8 cellular contexts compared by ENCODE assay signal in the genomic region with DNA sequence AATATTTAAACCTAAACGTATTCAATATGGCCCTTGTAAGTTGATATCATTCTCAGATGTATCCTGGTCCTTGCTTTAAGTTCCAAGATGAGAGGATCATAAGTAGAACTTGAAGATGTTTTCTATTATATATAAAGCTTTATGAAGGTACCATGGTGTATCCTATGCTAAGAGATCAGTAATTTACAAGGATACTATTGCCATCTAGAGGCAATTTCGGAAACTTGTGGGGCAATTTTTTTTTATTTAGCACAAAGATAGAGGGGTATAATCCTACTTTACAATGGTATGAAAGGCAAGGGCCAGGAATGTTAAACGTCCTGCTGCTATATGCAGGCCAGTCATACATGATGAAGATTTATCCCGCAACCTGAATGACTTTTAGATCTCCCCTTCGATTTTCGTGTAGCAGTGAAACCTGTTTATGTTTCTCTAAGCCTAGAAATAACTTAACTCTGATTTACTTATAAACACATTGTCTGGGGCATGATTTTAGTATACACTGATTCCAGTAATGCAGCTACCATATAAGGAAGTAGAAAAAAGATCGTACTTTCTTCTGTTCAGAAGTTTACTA. TPM values are rescaled to one million over a fixed set of nuclear protein-coding genes. Genes with fewer than 3 reads are reported as not detected.
DNase-seq lines count a peak whose midpoint lies in the region; ATAC-seq and TF ChIP-seq lines count a peak whose summit lies in the region.

No MANE protein-coding gene starts in this region.

- H3K4me3 Mint-ChIP-seq in progenitor cell of endocrine pancreas (ENCODE audit: low read depth), result no peak overlapping the region
- no peak overlapping the region for H3K4me3 Mint-ChIP-seq in natural killer cell treated with Interleukin-12 subunit alpha and Interleukin-12 subunit beta and Interleukin-15 and Interleukin-18, amount 100 ng/mL, for 72 hours

- no peak overlapping the region for H4K91ac ChIP-seq in IMR-90 (ENCODE audit: insufficient read depth, low read depth, low read length)

- no peak overlapping the region for H3K56ac ChIP-seq in IMR-90 (ENCODE audit: extremely low read depth, insufficient read depth, low read length)

- H3K36me3 ChIP-seq in IMR-90 (ENCODE audit: control insufficient read depth, insufficient read depth, low read length), result no peaks in the 10 kb centered on the region

- peak overlapping the region; percentile 98 for H3K4me2 ChIP-seq in IMR-90 (ENCODE audit: low read depth, low read length)

- no peak overlapping the region for H3K23ac ChIP-seq in IMR-90 (ENCODE audit: low read depth, low read length)

- H3K4me3 ChIP-seq in IMR-90 (ENCODE audit: insufficient read depth, low read depth, low read length), result peak overlapping the region; percentile 39; the same call in 1 of the 2 replicates

- no peak for TF ChIP-seq POLR2A in IMR-90 (IDR thresholded peaks at IDR 0.05; ENCODE audit: low read depth, low read length)

- peak overlapping the region; percentile 52; the same call in 1 of the 2 replicates for H3K18ac ChIP-seq in IMR-90 (ENCODE audit: low read depth, low read length)

- H3K14ac ChIP-seq in IMR-90 (replicated peaks; ENCODE audit: low read depth, low read length), result no peak overlapping the region

- H4K8ac ChIP-seq in IMR-90 (ENCODE audit: low read depth in 2 of 2, low read length in 2 of 2), result no peak overlapping the region; a peak in 1 of 4 replicates

- no peaks in the 10 kb centered on the region for H3K9me1 ChIP-seq in IMR-90 (ENCODE audit: insufficient read depth, low read length)

- dilution Hi-C loops in IMR-90 (cut with HindIII; ENCODE audit: low sequenced_read_pairs, unreplicated experiment), result no loop called here

- no peaks in the 10 kb centered on the region for H3K9me3 Mint-ChIP-seq in progenitor cell of endocrine pancreas (ENCODE audit: low read depth)
- no peaks in the 10 kb centered on the region for H3K9me3 Mint-ChIP-seq in natural killer cell treated with Interleukin-12 subunit alpha and Interleukin-12 subunit beta and Interleukin-15 and Interleukin-18, amount 100 ng/mL, for 72 hours

- WGBS in IMR-90 (ENCODE audit: extremely low coverage in 2 of 2, insufficient read length in 1 of 2), 2 experiments, result no CpG with 5 or more reads among the region's 7 CpGs

- H3K4ac ChIP-seq in IMR-90 (ENCODE audit: low read depth, low read length), result no peak overlapping the region

- DNase-seq in G401 (ENCODE audit: low spot score) (peak; percentile 45), IMR-90 (peak; percentile 60), RPMI7951 (ENCODE audit: low read depth) (peak; percentile 42), fibroblast of peridontal ligament (ENCODE audit: extremely low read depth) (peak; percentile 73), progenitor cell of endocrine pancreas (ENCODE audit: low spot score, unreplicated experiment) (no peak)
- DNase-seq in natural killer cell treated with Interleukin-12 subunit alpha and Interleukin-12 subunit beta and Interleukin-15 and Interleukin-18, amount 100 ng/mL, for 72 hours (ENCODE audit: low spot score), result no peak

- TF ChIP-seq CTCF in IMR-90 (conservative IDR thresholded peaks at IDR 0.05; ENCODE audit: low read depth, low read length) (peak; percentile 77), progenitor cell of endocrine pancreas (IDR thresholded peaks at IDR 0.05; ENCODE audit: unreplicated experiment) (peak; percentile 61)

- no peak overlapping the region for H2BK15ac ChIP-seq in IMR-90 (ENCODE audit: low read depth, low read length)

- no peaks in the 10 kb centered on the region for H4K20me1 ChIP-seq in IMR-90 (ENCODE audit: insufficient read depth, low read length)

- no peaks in the 10 kb centered on the region for H3K79me1 ChIP-seq in IMR-90 (ENCODE audit: low read depth in 1 of 2, low read length in 2 of 2)

- H3K9ac ChIP-seq in IMR-90 (ENCODE audit: low read depth, low read length), result peak overlapping the region; percentile 49; the same call in 1 of the 2 replicates

- no peak overlapping the region for H2BK120ac ChIP-seq in IMR-90 (ENCODE audit: low read depth, low read length)

- H3K4me1 ChIP-seq in IMR-90 (ENCODE audit: control insufficient read depth, insufficient read depth, low read length), result no peaks in the 10 kb centered on the region; the same call in 1 of the 2 replicates

- no peak overlapping the region for H3K27ac ChIP-seq in IMR-90 (ENCODE audit: insufficient read depth, low read length)

- ATAC-seq in GM21390 (IDR thresholded peaks at IDR 0.05; ENCODE audit: unreplicated experiment) (peak; percentile 87), IMR-90 (ENCODE audit: low read depth) (peak; percentile 95), GM18873 (IDR thresholded peaks at IDR 0.05; ENCODE audit: low FRiP score, unreplicated experiment) (no peak)
- no peak for ATAC-seq in natural killer cell treated with Interleukin-12 subunit alpha and Interleukin-12 subunit beta and Interleukin-15 and Interleukin-18, amount 100 ng/mL, for 72 hours

- no peak overlapping the region for H4K5ac ChIP-seq in IMR-90 (ENCODE audit: low read depth, low read length)

- CTCF ChIA-PET in IMR-90 (lab: Yijun Ruan, JAX), result interaction anchor here (0.6 to 2.6 kb wide), 15 partner anchors 9 to 146 kb away, joined by 3 to 26 read pairs (median 4); no protein-coding TSS in a partner anchor

- intact Hi-C loops in IMR-90 (cut with micrococcal nuclease), result loop anchor here (1.0 kb wide), 1 partner anchor 127 kb away; no protein-coding TSS in a partner anchor

- peak overlapping the region; percentile 43; the same call in 1 of the 2 replicates for H2BK20ac ChIP-seq in IMR-90 (ENCODE audit: low read depth, low read length)

- H2AFZ ChIP-seq in IMR-90 (replicated peaks; ENCODE audit: low read length, poor library complexity), result no peak overlapping the region

- in situ Hi-C loops in G401 (cut with HindIII; ENCODE audit: low sequenced_read_pairs) (no loop called here), IMR-90 (cut with MboI; ENCODE audit: low sequenced_read_pairs) (loop anchor here (5.0 kb wide), 1 partner anchor 130 kb away; no protein-coding TSS in a partner anchor)

- no peaks in the 10 kb centered on the region for H3K27me3 Mint-ChIP-seq in progenitor cell of endocrine pancreas
- no peaks in the 10 kb centered on the region for H3K27me3 Mint-ChIP-seq in natural killer cell treated with Interleukin-12 subunit alpha and Interleukin-12 subunit beta and Interleukin-15 and Interleukin-18, amount 100 ng/mL, for 72 hours

- no peak overlapping the region for H2BK5ac ChIP-seq in IMR-90 (ENCODE audit: low read depth, low read length, poor library complexity, severe bottlenecking)

- peaks cover 4% of the 10 kb centered on the region for H3K27me3 ChIP-seq in IMR-90 (ENCODE audit: control insufficient read depth, insufficient read depth, low read length)

- H2AK9ac ChIP-seq in IMR-90 (replicated peaks; ENCODE audit: low read depth, low read length, poor library complexity), result no peak overlapping the region

- no peak overlapping the region for H3K27ac Mint-ChIP-seq in progenitor cell of endocrine pancreas
- H3K27ac Mint-ChIP-seq in natural killer cell treated with Interleukin-12 subunit alpha and Interleukin-12 subunit beta and Interleukin-15 and Interleukin-18, amount 100 ng/mL, for 72 hours, result no peak overlapping the region

- no peaks in the 10 kb centered on the region for H3K36me3 Mint-ChIP-seq in progenitor cell of endocrine pancreas (ENCODE audit: insufficient read depth)
- H3K36me3 Mint-ChIP-seq in natural killer cell treated with Interleukin-12 subunit alpha and Interleukin-12 subunit beta and Interleukin-15 and Interleukin-18, amount 100 ng/mL, for 72 hours, result no peaks in the 10 kb centered on the region

- POLR2A ChIA-PET in IMR-90 (lab: Charles Lee; ENCODE audit: unreplicated experiment), result no interaction called here

- no peak overlapping the region for H2AK5ac ChIP-seq in IMR-90 (ENCODE audit: low read depth, low read length)

- TF ChIP-seq RAD21 in IMR-90 (IDR thresholded peaks at IDR 0.05; ENCODE audit: low read length), result peak; percentile 80

- no TSS peak for BruUV-seq in IMR-90 (replicated peaks; lab: Mats Ljungman, UMichigan)

- no peaks in the 10 kb centered on the region for H3K9me3 ChIP-seq in IMR-90 (ENCODE audit: control insufficient read depth, insufficient read depth, low read length)

- H3K4me1 Mint-ChIP-seq in progenitor cell of endocrine pancreas (ENCODE audit: low read depth), result no peaks in the 10 kb centered on the region
- H3K4me1 Mint-ChIP-seq in natural killer cell treated with Interleukin-12 subunit alpha and Interleukin-12 subunit beta and Interleukin-15 and Interleukin-18, amount 100 ng/mL, for 72 hours (ENCODE audit: low read depth in 2 of 2), result no peaks in the 10 kb centered on the region

TF ChIP-seq in IMR-90, 13 proteins besides CTCF, POLR2A, EP300 and RAD21 (continues in another document):
- TF ChIP-seq NFE2L2 (IDR thresholded peaks at IDR 0.05; ENCODE audit: low read depth, low read length), result no peak
- TF ChIP-seq CEBPB (IDR thresholded peaks at IDR 0.05; ENCODE audit: low read depth, low read length), result 0 out of 2 replicates have a peak, but pooled peaks have one; percentile 1
- TF ChIP-seq MAFK (IDR thresholded peaks at IDR 0.05; ENCODE audit: low read depth, low read length), result no peak
- no peak for TF ChIP-seq RCOR1 (IDR thresholded peaks at IDR 0.05; ENCODE audit: insufficient replicate concordance, low read length)

RNA-seq across cellular contexts. Expression of gene SLC25A31, which starts 2.5 kb away (rescaled TPM):
- total RNA-seq in G401 (2014; rRNA removed; shearing (Covaris generic)), result not detected in 2 replicates
- total RNA-seq in IMR-90 (2012; rRNA removed) (not detected in 2 replicates), progenitor cell of endocrine pancreas (not detected in 2 replicates)
- polyA plus RNA-seq in IMR-90 (2012; rRNA removed), result not detected in 2 replicates
- polyA plus RNA-seq in IMR-90 (2012; cell fraction: cytosol; rRNA removed), result not detected in 2 replicates
- polyA plus RNA-seq in IMR-90 (2012; cell fraction: nucleus; rRNA removed; ENCODE audit: low replicate concordance), result 0.05 TPM in 1 of 2 replicates, not detected in the other
- not detected in 2 replicates for total RNA-seq in RPMI7951 (2014; rRNA removed; shearing (Covaris generic))
- not detected for total RNA-seq in natural killer cell treated with Interleukin-12 subunit alpha and Interleukin-12 subunit beta and Interleukin-15 and Interleukin-18, amount 100 ng/mL, for 72 hours

RNA-seq across cellular contexts. Expression of gene HSPA4L, which starts 49.4 kb away (rescaled TPM):
- 14.0 and 19.0 TPM in 2 replicates for total RNA-seq in G401 (2014; rRNA removed; shearing (Covaris generic))
- total RNA-seq in IMR-90 (2012; rRNA removed), result 2.3 and 3.9 TPM in 2 replicates
- 0.84 and 0.89 TPM in 2 replicates for polyA plus RNA-seq in IMR-90 (2012; rRNA removed)
- polyA plus RNA-seq in IMR-90 (2012; cell fraction: cytosol; rRNA removed), result 0.17 and 0.40 TPM in 2 replicates
- 0.33 and 0.65 TPM in 2 replicates for polyA plus RNA-seq in IMR-90 (2012; cell fraction: nucleus; rRNA removed; ENCODE audit: low replicate concordance)
- 3.5 and 4.7 TPM in 2 replicates for total RNA-seq in RPMI7951 (2014; rRNA removed; shearing (Covaris generic))
- total RNA-seq in progenitor cell of endocrine pancreas, result 3.5 and 4.8 TPM in 2 replicates
- total RNA-seq in natural killer cell treated with Interleukin-12 subunit alpha and Interleukin-12 subunit beta and Interleukin-15 and Interleukin-18, amount 100 ng/mL, for 72 hours, result 10 to 100 TPM; 10.4 to 10.5 TPM

Comparison
In these comparisons a context has a peak if more than half of its experiments do, and no peak if none do; other contexts are left out.
1. DNase-seq: peak in G401 (single experiment), IMR-90 (single experiment), RPMI7951 (single experiment) and fibroblast of peridontal ligament (single experiment); none in progenitor cell of endocrine pancreas (single experiment) and natural killer cell treated with Interleukin-12 subunit alpha and Interleukin-12 subunit beta and Interleukin-15 and Interleukin-18, amount 100 ng/mL, for 72 hours (single experiment).
2. ATAC-seq: peak in GM21390 (single experiment) and IMR-90 (single experiment); none in GM18873 (single experiment) and natural killer cell treated with Interleukin-12 subunit alpha and Interleukin-12 subunit beta and Interleukin-15 and Interleukin-18, amount 100 ng/mL, for 72 hours (0 of 2).